In the genomic region with DNA sequence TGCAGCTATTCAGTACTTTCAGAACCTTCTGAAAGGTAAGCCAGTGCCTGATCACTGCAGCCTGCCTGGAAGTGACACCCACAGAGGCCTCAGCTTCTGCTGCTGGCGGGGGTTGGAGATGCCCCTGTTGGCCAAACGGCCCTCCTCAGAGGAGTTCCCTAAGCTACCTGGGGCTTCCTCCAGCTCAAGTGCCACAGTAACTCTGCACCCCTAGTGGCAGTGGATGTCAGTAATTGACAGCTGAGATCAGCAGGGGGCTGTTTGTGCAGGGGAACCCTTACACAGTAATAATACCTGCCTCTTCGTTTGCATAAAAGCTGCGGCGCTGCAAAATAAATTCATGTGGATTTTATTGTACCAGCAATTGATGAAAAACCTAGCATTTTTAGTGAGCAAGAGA, we compare ENCODE assay signal across 12 cellular contexts. TPM values are rescaled to one million over a fixed set of nuclear protein-coding genes. Genes with fewer than 3 reads are reported as not detected.
DNase-seq lines count a peak whose midpoint lies in the region; ATAC-seq and TF ChIP-seq lines count a peak whose summit lies in the region.
"Had no signal": no experiment of that assay in that cellular context is flagged by ENCODE, and none has a peak within 500 bp of the region (broad histone marks: within the 10 kb centered on the region; RNA-seq: fewer than 3 reads in every experiment).

No MANE protein-coding gene starts in this region.

- peak overlapping the region; percentile 16 for H3K27ac Mint-ChIP-seq in CD4-positive, alpha-beta T cell
- H3K27ac Mint-ChIP-seq: dendritic cell treated with granulocyte-macrophage colony-stimulating factor and Interleukin-4, amounts not matched to agents 40 ng/mL and 50 ng/mL, for 4 days; T-helper 1 cell treated with Interleukin-12 subunit alpha and Interleukin-12 subunit beta and Interleukin-4 antibody, amounts not matched to agents 30 μg/mL and 1 μg/mL, for 36 hours had no signal

- peaks cover 16% of the 10 kb centered on the region for H3K4me1 Mint-ChIP-seq in CD4-positive, alpha-beta T cell (ENCODE audit: low read depth)

- H3K4me2 ChIP-seq in mesenchymal stem cell (ENCODE audit: low read length, poor library complexity, severe bottlenecking) = no peak overlapping the region

- no peak overlapping the region for H3K23ac ChIP-seq in mesenchymal stem cell (ENCODE audit: low read length in 2 of 2)

- H2BK5ac ChIP-seq in mesenchymal stem cell (ENCODE audit: low read depth, low read length, poor library complexity, severe bottlenecking) = no peak overlapping the region

- POLR2A ChIA-PET in CD4-positive, alpha-beta T cell (lab: Charles Lee) = interaction anchor here (1.0 to 2.1 kb wide), 3 partner anchors 45 to 73 kb away, joined by 3 to 8 read pairs (median 8); a partner anchor contains a TSS

- H3K36me3 ChIP-seq in GM06990 (ENCODE audit: control insufficient read depth, insufficient read depth, low read length) = no peaks in the 10 kb centered on the region
- no peaks in the 10 kb centered on the region for H3K36me3 ChIP-seq in mesenchymal stem cell (ENCODE audit: control insufficient read depth in 1 of 2, insufficient read depth in 2 of 2, low read depth in 1 of 2, low read length in 2 of 2)

- no peak overlapping the region for H2BK15ac ChIP-seq in mesenchymal stem cell (ENCODE audit: low read depth, poor library complexity, severe bottlenecking)

- no peak overlapping the region for H3K4me3 Mint-ChIP-seq in CD4-positive, alpha-beta T cell
- H3K4me3 Mint-ChIP-seq: dendritic cell treated with granulocyte-macrophage colony-stimulating factor and Interleukin-4, amounts not matched to agents 40 ng/mL and 50 ng/mL, for 4 days; T-helper 1 cell treated with Interleukin-12 subunit alpha and Interleukin-12 subunit beta and Interleukin-4 antibody, amounts not matched to agents 30 μg/mL and 1 μg/mL, for 36 hours had no signal

- H3K4me3 ChIP-seq in GM06990 (replicated peaks; ENCODE audit: low read depth, low read length) = no peak overlapping the region
- H3K4me3 ChIP-seq in epithelial cell of esophagus (ENCODE audit: low read length) = no peak overlapping the region
- no peak overlapping the region for H3K4me3 ChIP-seq in mesenchymal stem cell (ENCODE audit: insufficient read depth in 1 of 2, low read depth in 1 of 2, low read length in 2 of 2)

- peaks cover 5% of the 10 kb centered on the region for H3K27me3 ChIP-seq in CD4-positive, alpha-beta T cell (ENCODE audit: control insufficient read depth, insufficient read depth, low read length)
- no peaks in the 10 kb centered on the region for H3K27me3 ChIP-seq in GM06990 (replicated peaks; ENCODE audit: control insufficient read depth, insufficient read depth, low read length)
- peaks cover 18 to 29% of the 10 kb centered on the region in 2 experiments for H3K27me3 ChIP-seq in mesenchymal stem cell (ENCODE audit: control insufficient read depth in 1 of 2, insufficient read depth in 1 of 2, low read length in 2 of 2)

- H2AK5ac ChIP-seq in mesenchymal stem cell (ENCODE audit: low read length, severe bottlenecking) = no peak overlapping the region

- H3K79me1 ChIP-seq in mesenchymal stem cell (replicated peaks; ENCODE audit: low read length, poor library complexity, severe bottlenecking) = no peaks in the 10 kb centered on the region

- no peak overlapping the region for H2BK12ac ChIP-seq in mesenchymal stem cell (ENCODE audit: low read length in 2 of 2)

- H4K91ac ChIP-seq in mesenchymal stem cell (ENCODE audit: low read length) = no peak overlapping the region

- ATAC-seq in CD4-positive, alpha-beta T cell (ENCODE audit: poor library complexity) = peak; percentile 18
- ATAC-seq in HG02763 (IDR thresholded peaks at IDR 0.05; ENCODE audit: unreplicated experiment) = no peak

- H4K8ac ChIP-seq in mesenchymal stem cell (ENCODE audit: low read length) = no peak overlapping the region

- CTCF ChIA-PET in CD4-positive, alpha-beta T cell (lab: Charles Lee) = interaction anchor here (0.5 kb wide), 1 partner anchor 15 kb away, joined by 3 read pairs; no protein-coding TSS in a partner anchor

- peak in 5 of 10 experiments; percentile 8 to 35 (median 11) for DNase-seq in CD4-positive, alpha-beta T cell
- DNase-seq in GM06990 (ENCODE audit: extremely low read depth, insufficient read length) (peak; percentile 15), NCI-H2107 treated with DMSO at 0.1 percent for 48 hours (lab: John Stamatoyannopoulos, UW; ENCODE audit: unreplicated experiment) (peak; percentile 55), epithelial cell of esophagus (ENCODE audit: low read depth) (peak; percentile 5), GDM1 (lab: John Stamatoyannopoulos, UW) (no peak), mesenchymal stem cell (no peak), NCI-H1105 (lab: John Stamatoyannopoulos, UW) (no peak)
- DNase-seq: activated effector memory CD4-positive, alpha-beta T cell treated with Interleukin-2 at 50 U/mL for 16 hours; MV-4-11 had no signal

- H3K14ac ChIP-seq in mesenchymal stem cell (ENCODE audit: low read length in 2 of 2) = no peak overlapping the region

- intact Hi-C loops in CD4-positive, alpha-beta T cell (cut with DNase I, micrococcal nuclease) = loop anchor here (5.0 to 10.0 kb wide), 2 partner anchors 44 to 54 kb away; a partner anchor contains a TSS

- no peak overlapping the region for H3K18ac ChIP-seq in mesenchymal stem cell (ENCODE audit: low read depth in 1 of 2, low read length in 2 of 2)

- no peaks in the 10 kb centered on the region for H3K9me3 ChIP-seq in CD4-positive, alpha-beta T cell (ENCODE audit: control insufficient read depth, low read length)
- no peaks in the 10 kb centered on the region for H3K9me3 ChIP-seq in mesenchymal stem cell (ENCODE audit: control insufficient read depth, low read length)

- no peak overlapping the region for H3K4ac ChIP-seq in mesenchymal stem cell (ENCODE audit: low read depth in 1 of 2, low read length in 2 of 2)

- H3K27ac ChIP-seq in CD4-positive, alpha-beta T cell (ENCODE audit: low read depth, low read length) = no peak overlapping the region
- no peak overlapping the region for H3K27ac ChIP-seq in mesenchymal stem cell (ENCODE audit: low read length, poor library complexity, severe bottlenecking)

- H2AFZ ChIP-seq in mesenchymal stem cell (ENCODE audit: low read depth, low read length) = no peak overlapping the region

- TF ChIP-seq CTCF in CD4-positive, alpha-beta T cell (IDR thresholded peaks at IDR 0.05) = peak; percentile 16
- TF ChIP-seq CTCF in GM06990 (IDR thresholded peaks at IDR 0.05; ENCODE audit: insufficient read depth, low read length, poor library complexity, severe bottlenecking) = peak; percentile 65
- peak; percentile 32 for TF ChIP-seq CTCF in epithelial cell of esophagus (IDR thresholded peaks at IDR 0.05; ENCODE audit: insufficient read depth, low read depth, low read length, missing control alignments)

- H3K9ac ChIP-seq in mesenchymal stem cell (ENCODE audit: low read length) = no peak overlapping the region

- no peaks in the 10 kb centered on the region for H3K36me3 Mint-ChIP-seq in CD4-positive, alpha-beta T cell (ENCODE audit: low read depth)

- no peak overlapping the region for H2BK120ac ChIP-seq in mesenchymal stem cell (ENCODE audit: low read depth, low read length)

- no peaks in the 10 kb centered on the region for H3K4me1 ChIP-seq in mesenchymal stem cell (ENCODE audit: control insufficient read depth, insufficient read depth, low read depth, low read length)

- H3K27me3 Mint-ChIP-seq in CD4-positive, alpha-beta T cell = peaks cover 20% of the 10 kb centered on the region

- no peaks in the 10 kb centered on the region for H3K9me3 Mint-ChIP-seq in CD4-positive, alpha-beta T cell
- H3K9me3 Mint-ChIP-seq: dendritic cell treated with granulocyte-macrophage colony-stimulating factor and Interleukin-4, amounts not matched to agents 40 ng/mL and 50 ng/mL, for 4 days; T-helper 1 cell treated with Interleukin-12 subunit alpha and Interleukin-12 subunit beta and Interleukin-4 antibody, amounts not matched to agents 30 μg/mL and 1 μg/mL, for 36 hours had no signal

- WGBS in mesenchymal stem cell = 90% methylated on average over 2 of the region's 5 CpGs

RNA-seq across cellular contexts. Expression of a gene that starts 28.9 kb away (rescaled TPM):
- under 1 TPM; 0.14 to 0.22 TPM for total RNA-seq in CD4-positive, alpha-beta T cell
- 0.10 TPM for polyA plus RNA-seq in mesenchymal stem cell (2013, experiment 1 of 2)
- polyA plus RNA-seq in mesenchymal stem cell (2013, experiment 2 of 2) = 0.05 TPM

RNA-seq across cellular contexts. Expression of a gene that starts 56.9 kb away (rescaled TPM):
- total RNA-seq in CD4-positive, alpha-beta T cell = 1 to 10 TPM; 7.9 to 8.2 TPM
- 6.2 TPM for polyA plus RNA-seq in mesenchymal stem cell (2013, experiment 1 of 2)
- 6.4 TPM for polyA plus RNA-seq in mesenchymal stem cell (2013, experiment 2 of 2)

Comparison
In these comparisons a context has a peak if more than half of its experiments do, and no peak if none do; other contexts are left out.
1. DNase-seq: peak in GM06990 (single experiment), NCI-H2107 treated with DMSO at 0.1 percent for 48 hours (single experiment) and epithelial cell of esophagus (single experiment); none in GDM1 (single experiment), mesenchymal stem cell (single experiment) and NCI-H1105 (single experiment).
2. Peak in every context shown above with its lines, with median percentiles within 50 percentile points of each other: CTCF ChIP-seq.